28 cellular contexts compared by ENCODE assay signal in genomic region chr10:33812586-33812985, GRCh38.
"Had no signal": no experiment of that assay in that cellular context is flagged by ENCODE, and none has a peak within 500 bp of the region (broad histone marks: within the 10 kb centered on the region; RNA-seq: fewer than 3 reads in every experiment).

No MANE protein-coding gene starts in this region.

- H3K27ac ChIP-seq: heart right ventricle, hepatocyte, left lung, neural progenitor cell, neutrophil, ovary, skin epidermis, suprapubic skin, thoracic aorta, tibial artery, uterus had no signal

- H3K27ac Mint-ChIP-seq: naive thymus-derived CD8-positive, alpha-beta T cell; nephron progenitor cell; neural progenitor cell; progenitor cell of endocrine pancreas; stimulated activated naive CD8-positive, alpha-beta T cell treated with anti-CD3 and anti-CD28 coated beads, Interleukin-15, Interleukin-2, amounts not matched to agents 100 ng/mL and 50 ng/mL, for 24 hours; type B pancreatic cell had no signal

- H3K4me3 ChIP-seq: heart right ventricle, hepatocyte, left lung, lung, neural progenitor cell, ovary, skin epidermis, suprapubic skin, thoracic aorta, tibial artery, uterus had no signal

- H3K4me1 ChIP-seq: heart right ventricle, left lung, suprapubic skin, tibial artery, uterus had no signal

- H3K9ac ChIP-seq: neural progenitor cell had no signal

- H3K27me3 ChIP-seq: heart right ventricle, hepatocyte, left lung, neural progenitor cell, neutrophil, ovary, suprapubic skin, tibial artery, uterus had no signal

- H3K36me3 ChIP-seq: heart right ventricle, left lung, neural progenitor cell, neutrophil, ovary, suprapubic skin, thoracic aorta, tibial artery, uterus had no signal

- H3K27me3 Mint-ChIP-seq: stimulated activated naive CD8-positive, alpha-beta T cell treated with anti-CD3 and anti-CD28 coated beads, Interleukin-15, Interleukin-2, amounts not matched to agents 100 ng/mL and 50 ng/mL, for 24 hours; type B pancreatic cell had no signal

- H3K4me3 Mint-ChIP-seq: naive thymus-derived CD8-positive, alpha-beta T cell; nephron progenitor cell; neural progenitor cell; stimulated activated naive CD8-positive, alpha-beta T cell treated with anti-CD3 and anti-CD28 coated beads, Interleukin-15, Interleukin-2, amounts not matched to agents 100 ng/mL and 50 ng/mL, for 24 hours; type B pancreatic cell had no signal

- H3K4me1 Mint-ChIP-seq: naive thymus-derived CD8-positive, alpha-beta T cell had no signal

- ATAC-seq: heart right ventricle; left lung; naive thymus-derived CD8-positive, alpha-beta T cell; right cardiac atrium; sciatic nerve had no signal

- H3K36me3 Mint-ChIP-seq: naive thymus-derived CD8-positive, alpha-beta T cell; type B pancreatic cell had no signal

- H3K9me3 Mint-ChIP-seq: stimulated activated naive CD8-positive, alpha-beta T cell treated with anti-CD3 and anti-CD28 coated beads, Interleukin-15, Interleukin-2, amounts not matched to agents 100 ng/mL and 50 ng/mL, for 24 hours; type B pancreatic cell had no signal

- DNase-seq: heart right ventricle; islet precursor cell; left lung; midbrain; naive thymus-derived CD8-positive, alpha-beta T cell; nephron progenitor cell; occipital lobe; ovary; retina; right cardiac atrium; stimulated activated CD4-positive, alpha-beta T cell treated with anti-CD3 and anti-CD28 coated beads, Interleukin-12 subunit alpha, Interleukin-12 subunit beta, amount 100 ng/mL, for 4 hours; stimulated activated CD4-positive, alpha-beta T cell treated with anti-CD3 and anti-CD28 coated beads, Interleukin-15, amount 100 ng/mL, for 24 hours; stimulated activated CD4-positive, alpha-beta T cell treated with anti-CD3 and anti-CD28 coated beads, Interleukin-2, amount 100 ng/mL, for 24 hours; stimulated activated CD4-positive, alpha-beta T cell treated with anti-CD3 and anti-CD28 coated beads, Interleukin-4, amount 100 ng/mL, for 1 hour; stimulated activated naive CD4-positive, alpha-beta T cell; tibial artery; uterus had no signal

- H3K9me3 ChIP-seq: heart right ventricle, left lung, neutrophil, ovary, suprapubic skin, thoracic aorta, tibial artery, uterus had no signal
